Comparison of ENCODE assay signal across 17 cellular contexts in genomic region chr17:77485089-77485833, GRCh38.
"Had no signal": no experiment of that assay in that cellular context is flagged by ENCODE, and none has a peak within 500 bp of the region (broad histone marks: within the 10 kb centered on the region; RNA-seq: fewer than 3 reads in every experiment).

No MANE protein-coding gene starts in this region.

- ATAC-seq: activated CD8-positive, alpha-beta T cell treated with anti-CD3 and anti-CD28 coated beads, Interleukin-2, amount 10 ng/mL, durations not matched to agents 7 days and 5 days; foreskin keratinocyte; left lung; right lobe of liver; upper lobe of right lung had no signal

- H3K27ac Mint-ChIP-seq: activated CD8-positive, alpha-beta T cell treated with anti-CD3 and anti-CD28 coated beads, Interleukin-2, amount 10 ng/mL, durations not matched to agents 7 days and 5 days; progenitor cell of endocrine pancreas had no signal

- DNase-seq: activated CD4-positive, alpha-beta T cell treated with anti-CD3 and anti-CD28 coated beads for 4 hours; activated CD8-positive, alpha-beta T cell treated with anti-CD3 and anti-CD28 coated beads, Interleukin-2, amount 10 ng/mL, durations not matched to agents 7 days and 5 days; activated gamma-delta T cell treated with Interleukin-2 at 50 U/mL for 16 hours; aorta; foreskin keratinocyte; left lung; mesenchymal stem cell; spleen; stimulated activated CD4-positive, alpha-beta T cell treated with anti-CD3 and anti-CD28 coated beads, Interleukin-1b, Interleukin-23, amount 100 ng/mL, for 48 hours; stimulated activated naive CD4-positive, alpha-beta T cell treated with Interleukin-2 at 50 U/mL for 16 hours; T-helper 9 cell; upper lobe of right lung had no signal

- H3K27ac ChIP-seq: foreskin keratinocyte, left lung, right lobe of liver, upper lobe of right lung had no signal

- H3K27me3 Mint-ChIP-seq: progenitor cell of endocrine pancreas had no signal

- H3K4me3 Mint-ChIP-seq: activated CD8-positive, alpha-beta T cell treated with anti-CD3 and anti-CD28 coated beads, Interleukin-2, amount 10 ng/mL, durations not matched to agents 7 days and 5 days had no signal

- FAIRE-seq: colon, endothelial cell of umbilical vein, islet of Langerhans had no signal
